ENCODE assay signal across 8 cellular contexts in genomic region chr5:150783422-150783928, GRCh38. TPM values are rescaled to one million over a fixed set of nuclear protein-coding genes. Genes with fewer than 3 reads are reported as not detected.
DNase-seq lines count a peak whose midpoint lies in the region; ATAC-seq, FAIRE-seq and TF ChIP-seq lines count a peak whose summit lies in the region.

No MANE protein-coding gene starts in this region.

- ATAC-seq in GM21423 (IDR thresholded peaks at IDR 0.05; ENCODE audit: unreplicated experiment) (peak; percentile 47), GM12878 (peak; percentile 40)

- H3K9me3 ChIP-seq in GM12878 (replicated peaks; ENCODE audit: control insufficient read depth, insufficient read depth, low read length) (peaks cover 4% of the 10 kb centered on the region; the same call in 2 of the 3 replicates), kidney (ENCODE audit: control insufficient read depth in 1 of 2, low read length in 2 of 2) (no peaks in the 10 kb centered on the region)

- no TSS peak for BruUV-seq in GM12878 (replicated peaks; lab: Mats Ljungman, UMichigan)

- no peaks in the 10 kb centered on the region for H3K27me3 ChIP-seq in GM12878 (replicated peaks in 1 of 2; ENCODE audit: control insufficient read depth in 2 of 2, insufficient read depth in 2 of 2, low read length in 1 of 2)

- CTCF ChIA-PET in GM12878 (lab: Yijun Ruan, JAX), result interaction anchor here (0.6 to 2.8 kb wide), 10 partner anchors 12 to 1319 kb away, joined by 3 to 12 read pairs (median 3); partner anchors contain the start of genes IRGM and RBM22

- TF ChIP-seq CTCF in GM12878 (IDR thresholded peaks at IDR 0.05 in 2 of 3, conservative IDR thresholded peaks at IDR 0.05 in 1 of 3; ENCODE audit: control insufficient read depth in 2 of 3, extremely low read depth in 1 of 3, insufficient read depth in 1 of 3, low read depth in 3 of 3, low read length in 3 of 3), result no peak
- no peak for TF ChIP-seq CTCF in kidney (IDR thresholded peaks at IDR 0.05; ENCODE audit: borderline replicate concordance, extremely low read depth, insufficient read depth)

- in situ Hi-C loops in GM12878 (cut with MboI), result no loop called here

- SMC1A ChIA-PET in GM12878 (lab: Charles Lee; ENCODE audit: uncharacterized antibody, unreplicated experiment), result interaction anchor here (1.0 to 1.2 kb wide), 7 partner anchors 11 to 1006 kb away, joined by 3 to 4 read pairs (median 4); no protein-coding TSS in a partner anchor

- H3K4me1 ChIP-seq in GM12878 (ENCODE audit: control insufficient read depth, insufficient read depth, low read length), result peaks cover 25% of the 10 kb centered on the region
- H3K4me1 ChIP-seq in kidney (ENCODE audit: control insufficient read depth in 1 of 2, insufficient read depth in 1 of 2, low read depth in 1 of 2, low read length in 2 of 2), result peaks cover 24 to 31% of the 10 kb centered on the region in 2 donors

- intact Hi-C loops in GM12878 (cut with micrococcal nuclease; ENCODE audit: unreplicated experiment) (loop anchor here (5.0 to 10.0 kb wide), 3 partner anchors 299 to 471 kb away; partner anchors contain the start of genes ANXA6 and GM2A), kidney (cut with DNase I) (no loop called here)

- DNase-seq in DMS 273 (lab: John Stamatoyannopoulos, UW; ENCODE audit: unreplicated experiment), result peak; percentile 60
- peak; percentile 99 for DNase-seq in Jurkat, Clone E6-1 (ENCODE audit: low read depth, low spot score)
- DNase-seq in T-helper 2 cell, result peak in 4 of 5 experiments; percentile 28 to 92 (median 66)
- peak; percentile 52 for DNase-seq in GM12878 (ENCODE audit: low read depth, low spot score)
- peak; percentile 85 for DNase-seq in kidney
- DNase-seq in stimulated activated CD4-positive, alpha-beta T cell treated with anti-CD3 and anti-CD28 coated beads, TNF-alpha, amount 100 ng/mL, for 4 hours (ENCODE audit: low read depth in 3 of 3), result peak in 2 of 3 experiments; percentile 31 to 41
- no peak for DNase-seq in NCI-H1930 (lab: John Stamatoyannopoulos, UW)

- no peak for TF ChIP-seq EP300 in GM12878 (IDR thresholded peaks at IDR 0.05; ENCODE audit: borderline replicate concordance in 1 of 2, control insufficient read depth in 1 of 2, low read depth in 2 of 2, low read length in 2 of 2)

- RAD21 ChIA-PET in GM12878 (lab: Charles Lee; ENCODE audit: unreplicated experiment), result interaction anchor here (0.7 to 1.6 kb wide), 3 partner anchors 18 to 223 kb away, joined by 3 read pairs; no protein-coding TSS in a partner anchor

- H3K9ac ChIP-seq in GM12878 (ENCODE audit: control insufficient read depth, insufficient read depth, low read length) (peak overlapping the region; percentile 49), kidney (ENCODE audit: low read length in 2 of 2) (peak overlapping the region; percentile 10 to 17)

- H3K36me3 ChIP-seq in GM12878 (ENCODE audit: control insufficient read depth in 2 of 2, insufficient read depth in 2 of 2, low read length in 1 of 2) (no peaks in the 10 kb centered on the region), kidney (ENCODE audit: control insufficient read depth in 1 of 2, insufficient read depth in 2 of 2, low read length in 2 of 2) (no peaks in the 10 kb centered on the region)

- TF ChIP-seq POLR2A in GM12878 (IDR thresholded peaks at IDR 0.05; ENCODE audit: low read depth, low read length), result no peak; the same call in 1 of the 2 replicates

- H2AFZ ChIP-seq in GM12878 (ENCODE audit: control insufficient read depth, low read depth, low read length), result peak overlapping the region; percentile 61

- POLR2A ChIA-PET in GM12878 (lab: Charles Lee), result interaction anchor here (0.7 to 0.9 kb wide), 3 partner anchors 9 to 25 kb away, joined by 5 to 6 read pairs (median 5); partner anchors contain the start of gene DCTN4

- FAIRE-seq in GM12878 (lab: Jason Lieb, UNC), result no peak
- peak; percentile 62 for FAIRE-seq in kidney (lab: Jason Lieb, UNC)

- no peak for TF ChIP-seq RAD21 in GM12878 (IDR thresholded peaks at IDR 0.05; ENCODE audit: insufficient read depth, low read depth, low read length)

- no peaks in the 10 kb centered on the region for H4K20me1 ChIP-seq in GM12878 (ENCODE audit: control insufficient read depth, insufficient read depth)

- H3K27ac ChIP-seq in GM12878 (ENCODE audit: control insufficient read depth, insufficient read depth) (peak overlapping the region; percentile 78), kidney (ENCODE audit: low read depth in 2 of 2, low read length in 2 of 2) (peak overlapping the region; percentile 79 to 88)

- peaks cover 55% of the 10 kb centered on the region for H3K79me2 ChIP-seq in GM12878 (ENCODE audit: control insufficient read depth, insufficient read depth, low read length)

- H3K4me3 ChIP-seq in Jurkat, Clone E6-1 (ENCODE audit: low read length), result peak overlapping the region; percentile 46
- H3K4me3 ChIP-seq in GM12878 (peak overlapping the region; percentile 13), kidney (ENCODE audit: low read length in 2 of 2) (peak overlapping the region in 1 of 2 donors; percentile 22)

- peak overlapping the region; percentile 91 for H3K4me2 ChIP-seq in GM12878 (ENCODE audit: control insufficient read depth, insufficient read depth)

- under 1% methylated on average over 7 of the region's 7 CpGs for whole genome bisulfite sequencing in GM12878 (ENCODE audit: insufficient coverage, insufficient replicate concordance, low lambda C conversion rate, missing lambda C conversion rate)

TF ChIP-seq in GM12878, 131 proteins besides CTCF, POLR2A, EP300 and RAD21 (continues in another document):
- 0 out of 2 replicates have a peak, but pooled peaks have one; percentile 47 for TF ChIP-seq BCL11A (IDR thresholded peaks at IDR 0.05; ENCODE audit: low read depth, low read length)
- TF ChIP-seq TCF3 (IDR thresholded peaks at IDR 0.05; ENCODE audit: borderline replicate concordance, insufficient read depth, low read depth, low read length), result 0 out of 2 replicates have a peak, but pooled peaks have one; percentile 23
- TF ChIP-seq HDGF (IDR thresholded peaks at IDR 0.05), result no peak
- TF ChIP-seq PML (IDR thresholded peaks at IDR 0.05; ENCODE audit: low read length), result peak; percentile 56; the same call in 1 of the 2 replicates
- TF ChIP-seq, protein P1, sequence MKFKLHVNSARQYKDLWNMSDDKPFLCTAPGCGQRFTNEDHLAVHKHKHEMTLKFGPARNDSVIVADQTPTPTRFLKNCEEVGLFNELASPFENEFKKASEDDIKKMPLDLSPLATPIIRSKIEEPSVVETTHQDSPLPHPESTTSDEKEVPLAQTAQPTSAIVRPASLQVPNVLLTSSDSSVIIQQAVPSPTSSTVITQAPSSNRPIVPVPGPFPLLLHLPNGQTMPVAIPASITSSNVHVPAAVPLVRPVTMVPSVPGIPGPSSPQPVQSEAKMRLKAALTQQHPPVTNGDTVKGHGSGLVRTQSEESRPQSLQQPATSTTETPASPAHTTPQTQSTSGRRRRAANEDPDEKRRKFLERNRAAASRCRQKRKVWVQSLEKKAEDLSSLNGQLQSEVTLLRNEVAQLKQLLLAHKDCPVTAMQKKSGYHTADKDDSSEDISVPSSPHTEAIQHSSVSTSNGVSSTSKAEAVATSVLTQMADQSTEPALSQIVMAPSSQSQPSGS (IDR thresholded peaks at IDR 0.05; ENCODE audit: low read length), result peak; percentile 71
- TF ChIP-seq GABPA (IDR thresholded peaks at IDR 0.05; ENCODE audit: low read depth), result peak; percentile 70
- TF ChIP-seq NFIC (IDR thresholded peaks at IDR 0.05; ENCODE audit: low read depth, low read length), result peak; percentile 84

RNA-seq across cellular contexts. Expression of gene SMIM3, which starts 4.9 kb away (rescaled TPM):
- 14.1 TPM for polyA plus RNA-seq in Jurkat, Clone E6-1 (2012; ENCODE audit: insufficient read depth, insufficient read length)
- total RNA-seq in GM12878 (2013; cell fraction: nucleolus; rRNA removed), result 2.9 and 3.0 TPM in 2 replicates
- total RNA-seq in GM12878 (2014; rRNA removed) (9.9 and 11.8 TPM in 2 replicates), GM12878 (2014; rRNA removed; fragmentation: Illumina TruSeq; extraction: Trizol) (7.3 and 7.7 TPM in 2 replicates), GM12878 (2021) (6.9 and 8.4 TPM in 2 replicates), kidney (23.9 TPM)
- 19.7 TPM for polyA plus RNA-seq in GM12878 (2011; ENCODE audit: low read depth)
- polyA plus RNA-seq in GM12878 (2011; rRNA removed) (1.0 TPM in 2 replicates), GM12878 (2014; fragmentation: Illumina TruSeq; extraction: Trizol) (6.9 and 10.7 TPM in 2 replicates), GM12878 (2014; fragmentation: Nextera tagmentation; extraction: Ambion mirVana) (1 to 10 TPM; 1.4 to 5.2 TPM), GM12878 (2014; rRNA removed) (7.7 and 8.7 TPM in 2 replicates), GM12878 (2016; fragmentation: Nextera tagmentation; extraction: Ambion mirVana) (10 to 100 TPM; 11.1 to 14.3 TPM), kidney (ENCODE audit: insufficient read depth, low read depth, low replicate concordance) (23.0 TPM)
- 1.3 and 1.8 TPM in 2 replicates for polyA plus RNA-seq in GM12878 (2011; cell fraction: cytosol; rRNA removed)
- 0.46 and 0.53 TPM in 2 replicates for polyA plus RNA-seq in GM12878 (2011; cell fraction: nucleus; rRNA removed)
- 13.1 and 21.5 TPM in 2 replicates for polyA plus RNA-seq in GM12878 (2012)
- 0.21 and 0.44 TPM in 2 replicates for polyA minus RNA-seq in GM12878 (2011; rRNA and poly(A)+ RNA removed)
- polyA minus RNA-seq in GM12878 (2011; cell fraction: cytosol; rRNA and poly(A)+ RNA removed), result not detected in 2 replicates
- polyA minus RNA-seq in GM12878 (2011; cell fraction: nucleus; rRNA and poly(A)+ RNA removed), result 0.24 and 0.29 TPM in 2 replicates

RNA-seq across cellular contexts. Expression of gene DCTN4, which starts 24.7 kb away (rescaled TPM):
- polyA plus RNA-seq in Jurkat, Clone E6-1 (2012; ENCODE audit: insufficient read depth, insufficient read length), result 25.7 TPM
- total RNA-seq in GM12878 (2013; cell fraction: nucleolus; rRNA removed), result 76.3 and 86.3 TPM in 2 replicates
- total RNA-seq in GM12878 (2014; rRNA removed), result 17.9 and 24.1 TPM in 2 replicates
- 20.9 and 21.3 TPM in 2 replicates for total RNA-seq in GM12878 (2014; rRNA removed; fragmentation: Illumina TruSeq; extraction: Trizol)
- total RNA-seq in GM12878 (2021), result 26.6 and 27.8 TPM in 2 replicates
- 17.1 TPM for polyA plus RNA-seq in GM12878 (2011; ENCODE audit: low read depth)
- 26.2 and 30.7 TPM in 2 replicates for polyA plus RNA-seq in GM12878 (2011; rRNA removed)
- 21.7 and 23.9 TPM in 2 replicates for polyA plus RNA-seq in GM12878 (2011; cell fraction: cytosol; rRNA removed)
- 31.0 and 37.4 TPM in 2 replicates for polyA plus RNA-seq in GM12878 (2011; cell fraction: nucleus; rRNA removed)
- polyA plus RNA-seq in GM12878 (2012), result 14.7 and 16.7 TPM in 2 replicates
- polyA plus RNA-seq in GM12878 (2014; fragmentation: Illumina TruSeq; extraction: Trizol), result 25.1 and 29.5 TPM in 2 replicates
- polyA plus RNA-seq in GM12878 (2014; fragmentation: Nextera tagmentation; extraction: Ambion mirVana), result 1 to 10 TPM; 7.6 to 8.5 TPM
- 14.0 and 17.5 TPM in 2 replicates for polyA plus RNA-seq in GM12878 (2014; rRNA removed)
- polyA plus RNA-seq in GM12878 (2016; fragmentation: Nextera tagmentation; extraction: Ambion mirVana), result 10 to 100 TPM; 16.6 to 18.1 TPM
- 33.7 and 34.8 TPM in 2 replicates for polyA minus RNA-seq in GM12878 (2011; rRNA and poly(A)+ RNA removed)
- 10.0 and 14.1 TPM in 2 replicates for polyA minus RNA-seq in GM12878 (2011; cell fraction: cytosol; rRNA and poly(A)+ RNA removed)
- polyA minus RNA-seq in GM12878 (2011; cell fraction: nucleus; rRNA and poly(A)+ RNA removed), result 26.1 and 42.6 TPM in 2 replicates
- total RNA-seq in kidney, result 59.1 TPM
- polyA plus RNA-seq in kidney (ENCODE audit: insufficient read depth, low read depth, low replicate concordance), result 17.5 TPM

Comparison
In these comparisons a context has a peak if more than half of its experiments do, and no peak if none do; other contexts are left out.
1. DNase-seq: peak in DMS 273 (single experiment), Jurkat, Clone E6-1 (single experiment), T-helper 2 cell (4 of 5), GM12878 (single experiment), kidney (single experiment) and stimulated activated CD4-positive, alpha-beta T cell treated with anti-CD3 and anti-CD28 coated beads, TNF-alpha, amount 100 ng/mL, for 4 hours (2 of 3); none in NCI-H1930 (0 of 2).